Comparison of ENCODE assay signal across 14 cellular contexts in the genomic region with DNA sequence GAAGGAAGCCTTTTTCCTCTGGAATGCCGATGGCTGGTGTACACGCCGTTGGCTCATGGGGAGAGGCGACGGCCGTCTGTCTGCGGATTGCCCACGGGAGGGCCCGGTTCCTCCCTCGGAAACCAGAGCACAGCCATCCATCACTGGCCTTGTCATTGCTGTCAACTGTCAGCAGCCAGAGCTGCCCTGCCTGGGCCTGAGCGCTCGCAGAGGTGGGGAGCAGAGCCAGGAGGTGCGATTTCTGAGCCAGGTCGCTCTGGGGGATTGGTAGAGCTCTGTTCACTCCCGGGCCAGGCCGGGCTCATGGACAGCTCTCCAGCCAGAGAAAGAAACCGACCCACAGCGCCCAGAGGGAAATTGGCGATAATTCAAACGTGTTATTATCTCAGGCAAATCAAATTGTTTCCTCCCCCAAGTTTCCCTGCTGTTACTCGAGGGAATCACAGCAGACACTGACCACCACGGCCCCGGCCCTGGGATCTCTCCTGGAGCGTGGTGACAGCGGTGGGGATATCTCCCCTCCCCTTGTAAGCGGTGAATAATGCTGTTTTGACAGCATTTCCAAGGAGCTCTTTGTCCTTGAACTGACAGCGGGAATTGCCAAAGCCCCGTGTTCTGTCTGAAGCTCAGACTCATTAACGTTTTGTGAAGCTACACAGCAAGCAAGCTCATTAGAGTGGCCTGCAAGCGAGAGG.
DNase-seq lines count a peak whose midpoint lies in the region; ATAC-seq and TF ChIP-seq lines count a peak whose summit lies in the region.
"Had no signal": no experiment of that assay in that cellular context is flagged by ENCODE, and none has a peak within 500 bp of the region (broad histone marks: within the 10 kb centered on the region; RNA-seq: fewer than 3 reads in every experiment).

No MANE protein-coding gene starts in this region.

- H3K27ac Mint-ChIP-seq in dendritic cell treated with granulocyte-macrophage colony-stimulating factor and Interleukin-4, amounts not matched to agents 40 ng/mL and 50 ng/mL, for 4 days = peak overlapping the region; percentile 79
- peak overlapping the region; percentile 87 for H3K27ac Mint-ChIP-seq in nephron progenitor cell
- peak overlapping the region in 1 of 2 donors; percentile 10 for H3K27ac Mint-ChIP-seq in stimulated activated naive CD8-positive, alpha-beta T cell treated with anti-CD3 and anti-CD28 coated beads, Interleukin-15, amount 100 ng/mL, for 72 hours
- H3K27ac Mint-ChIP-seq: activated naive CD8-positive, alpha-beta T cell treated with anti-CD3 and anti-CD28 coated beads for 36 hours; B cell had no signal

- H3K4me3 ChIP-seq in HAP-1 = no peak overlapping the region
- H3K4me3 ChIP-seq: pancreas had no signal

- peaks cover 41% of the 10 kb centered on the region for H3K4me1 Mint-ChIP-seq in dendritic cell treated with granulocyte-macrophage colony-stimulating factor and Interleukin-4, amounts not matched to agents 40 ng/mL and 50 ng/mL, for 4 days (ENCODE audit: low read depth)
- peaks cover 5% of the 10 kb centered on the region for H3K4me1 Mint-ChIP-seq in nephron progenitor cell
- H3K4me1 Mint-ChIP-seq in stimulated activated naive CD8-positive, alpha-beta T cell treated with anti-CD3 and anti-CD28 coated beads, Interleukin-15, amount 100 ng/mL, for 72 hours = peaks cover 13% of the 10 kb centered on the region

- peaks cover 48% of the 10 kb centered on the region for H3K27me3 Mint-ChIP-seq in dendritic cell treated with granulocyte-macrophage colony-stimulating factor and Interleukin-4, amounts not matched to agents 40 ng/mL and 50 ng/mL, for 4 days
- H3K27me3 Mint-ChIP-seq in nephron progenitor cell (ENCODE audit: low read depth, poor library complexity) = peaks cover 10% of the 10 kb centered on the region
- peaks cover 35% of the 10 kb centered on the region for H3K27me3 Mint-ChIP-seq in stimulated activated naive CD8-positive, alpha-beta T cell treated with anti-CD3 and anti-CD28 coated beads, Interleukin-15, amount 100 ng/mL, for 72 hours

- no peak overlapping the region for H3K4me3 Mint-ChIP-seq in dendritic cell treated with granulocyte-macrophage colony-stimulating factor and Interleukin-4, amounts not matched to agents 40 ng/mL and 50 ng/mL, for 4 days
- H3K4me3 Mint-ChIP-seq in nephron progenitor cell = peak overlapping the region; percentile 35
- H3K4me3 Mint-ChIP-seq in stimulated activated naive CD8-positive, alpha-beta T cell treated with anti-CD3 and anti-CD28 coated beads, Interleukin-15, amount 100 ng/mL, for 72 hours = no peak overlapping the region
- H3K4me3 Mint-ChIP-seq: activated naive CD8-positive, alpha-beta T cell treated with anti-CD3 and anti-CD28 coated beads for 36 hours; B cell; stimulated activated effector memory CD8-positive, alpha-beta T cell treated with anti-CD3 and anti-CD28 coated beads, Interleukin-12 subunit alpha, Interleukin-12 subunit beta, amount 100 ng/mL, for 72 hours had no signal

- intact Hi-C loops in dendritic cell treated with granulocyte-macrophage colony-stimulating factor and Interleukin-4, amounts not matched to agents 40 ng/mL and 50 ng/mL, for 4 days (cut with micrococcal nuclease) = loop anchor here (10.0 kb wide), 1 partner anchor 89 kb away; no protein-coding TSS in a partner anchor

- no peak for TF ChIP-seq CTCF in nephron progenitor cell (IDR thresholded peaks at IDR 0.05)

- DNase-seq in C1 segment of cervical spinal cord (lab: John Stamatoyannopoulos, UW) = peak in 9 of 14 donors; percentile 27 to 71 (median 48)
- DNase-seq in NCI-H2227 (lab: John Stamatoyannopoulos, UW; ENCODE audit: unreplicated experiment) = peak; percentile 72
- DNase-seq in nephron progenitor cell = peak; percentile 70
- no peak for DNase-seq in NCI-H446 (lab: John Stamatoyannopoulos, UW)
- DNase-seq in stimulated activated naive CD8-positive, alpha-beta T cell treated with anti-CD3 and anti-CD28 coated beads, Interleukin-15, amount 100 ng/mL, for 72 hours = no peak
- DNase-seq in HAP-1 (ENCODE audit: low spot score in 2 of 2) = no peak
- DNase-seq in stimulated activated CD4-positive, alpha-beta T cell treated with anti-CD3 and anti-CD28 coated beads, Interleukin-1b, Interleukin-23, amount 100 ng/mL, for 48 hours = no peak
- DNase-seq: activated naive CD8-positive, alpha-beta T cell treated with anti-CD3 and anti-CD28 coated beads for 36 hours; foreskin fibroblast; KBM-7; pancreas had no signal

- ATAC-seq in stimulated activated naive CD8-positive, alpha-beta T cell treated with anti-CD3 and anti-CD28 coated beads, Interleukin-15, amount 100 ng/mL, for 72 hours = no peak
- ATAC-seq: stimulated activated effector memory CD8-positive, alpha-beta T cell treated with anti-CD3 and anti-CD28 coated beads, Interleukin-12 subunit alpha, Interleukin-12 subunit beta, amount 100 ng/mL, for 72 hours had no signal

- no peaks in the 10 kb centered on the region for H3K9me3 Mint-ChIP-seq in dendritic cell treated with granulocyte-macrophage colony-stimulating factor and Interleukin-4, amounts not matched to agents 40 ng/mL and 50 ng/mL, for 4 days
- no peaks in the 10 kb centered on the region for H3K9me3 Mint-ChIP-seq in nephron progenitor cell
- no peaks in the 10 kb centered on the region for H3K9me3 Mint-ChIP-seq in stimulated activated naive CD8-positive, alpha-beta T cell treated with anti-CD3 and anti-CD28 coated beads, Interleukin-15, amount 100 ng/mL, for 72 hours
- H3K9me3 Mint-ChIP-seq: activated naive CD8-positive, alpha-beta T cell treated with anti-CD3 and anti-CD28 coated beads for 36 hours; stimulated activated effector memory CD8-positive, alpha-beta T cell treated with anti-CD3 and anti-CD28 coated beads, Interleukin-12 subunit alpha, Interleukin-12 subunit beta, amount 100 ng/mL, for 72 hours had no signal

- no peaks in the 10 kb centered on the region for H3K27me3 ChIP-seq in HAP-1 (ENCODE audit: low read depth)
- H3K27me3 ChIP-seq: pancreas had no signal

- in situ Hi-C loops in HAP-1 (cut with MboI; ENCODE audit: low sequenced_read_pairs) = no loop called here

- no peaks in the 10 kb centered on the region for H3K9me3 ChIP-seq in HAP-1
- H3K9me3 ChIP-seq: pancreas had no signal

- H3K36me3 ChIP-seq in HAP-1 (replicated peaks) = no peaks in the 10 kb centered on the region
- H3K36me3 ChIP-seq: pancreas had no signal

- no peaks in the 10 kb centered on the region for H3K4me1 ChIP-seq in HAP-1
- H3K4me1 ChIP-seq: pancreas had no signal

- no peaks in the 10 kb centered on the region for H3K36me3 Mint-ChIP-seq in dendritic cell treated with granulocyte-macrophage colony-stimulating factor and Interleukin-4, amounts not matched to agents 40 ng/mL and 50 ng/mL, for 4 days (ENCODE audit: low read depth)
- no peaks in the 10 kb centered on the region for H3K36me3 Mint-ChIP-seq in nephron progenitor cell (ENCODE audit: low read depth)
- H3K36me3 Mint-ChIP-seq: activated naive CD8-positive, alpha-beta T cell treated with anti-CD3 and anti-CD28 coated beads for 36 hours; stimulated activated effector memory CD8-positive, alpha-beta T cell treated with anti-CD3 and anti-CD28 coated beads, Interleukin-12 subunit alpha, Interleukin-12 subunit beta, amount 100 ng/mL, for 72 hours had no signal

Comparison
In these comparisons a context has a peak if more than half of its experiments do, and no peak if none do; other contexts are left out.
1. DNase-seq: peak in C1 segment of cervical spinal cord (9 of 14), NCI-H2227 (single experiment) and nephron progenitor cell (single experiment); none in NCI-H446 (0 of 2), stimulated activated naive CD8-positive, alpha-beta T cell treated with anti-CD3 and anti-CD28 coated beads, Interleukin-15, amount 100 ng/mL, for 72 hours (0 of 2), HAP-1 (0 of 2) and stimulated activated CD4-positive, alpha-beta T cell treated with anti-CD3 and anti-CD28 coated beads, Interleukin-1b, Interleukin-23, amount 100 ng/mL, for 48 hours (single experiment).